Comparison of ENCODE assay signal across 23 cellular contexts in the genomic region with DNA sequence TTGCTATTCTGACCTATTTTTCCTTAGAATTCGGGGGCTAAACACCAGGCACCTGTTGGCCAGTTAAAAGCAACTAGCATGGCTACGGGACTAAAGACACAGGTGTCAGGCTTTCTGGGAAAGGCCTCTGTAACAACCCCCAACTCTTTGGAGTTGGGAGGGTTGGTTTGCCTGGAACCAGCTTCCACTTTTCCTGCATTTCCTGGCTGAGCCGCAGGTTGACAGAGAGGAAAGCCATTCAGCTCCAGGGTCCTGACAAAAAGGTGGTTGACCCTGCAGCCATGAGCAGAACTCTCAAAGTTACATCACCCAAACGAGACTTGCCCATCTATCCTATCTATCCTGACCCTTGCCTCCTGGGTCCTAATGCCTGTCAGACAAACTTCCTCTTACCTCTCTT.
"Had no signal": no experiment of that assay in that cellular context is flagged by ENCODE, and none has a peak within 500 bp of the region (broad histone marks: within the 10 kb centered on the region; RNA-seq: fewer than 3 reads in every experiment).

No MANE protein-coding gene starts in this region.

- DNase-seq: Karpas-422, KG1, MG63, NCI-H1048, NCI-H1105 treated with DMSO at 0.1 percent for 48 hours, NCI-H1417 treated with DMSO at 0.1 percent for 48 hours, NCI-H146, NCI-H1694 treated with DMSO at 0.1 percent for 48 hours, NCI-H1930, NCI-H2081 treated with DMSO at 0.1 percent for 48 hours, NCI-H2171, NCI-H226, NCI-H446, NCI-H510A, NCI-H524 treated with DMSO at 0.1 percent for 48 hours, NCI-H69, NCI-H774, PC-3, SHP77, SK-N-SH, SW 1271 had no signal

- H3K9ac ChIP-seq: SK-N-SH had no signal

- H3K9me3 ChIP-seq: MG63, SK-N-SH had no signal

- ATAC-seq: Panc1, PC-3 had no signal

- H3K4me3 ChIP-seq: MG63 had no signal

- H3K4me2 ChIP-seq: SK-N-SH had no signal

- H3K36me3 ChIP-seq: MG63 had no signal

- H3K27me3 ChIP-seq: MG63 had no signal

- H3K27ac ChIP-seq: RWPE1 had no signal
